8 cellular contexts compared by ENCODE assay signal in the genomic region with DNA sequence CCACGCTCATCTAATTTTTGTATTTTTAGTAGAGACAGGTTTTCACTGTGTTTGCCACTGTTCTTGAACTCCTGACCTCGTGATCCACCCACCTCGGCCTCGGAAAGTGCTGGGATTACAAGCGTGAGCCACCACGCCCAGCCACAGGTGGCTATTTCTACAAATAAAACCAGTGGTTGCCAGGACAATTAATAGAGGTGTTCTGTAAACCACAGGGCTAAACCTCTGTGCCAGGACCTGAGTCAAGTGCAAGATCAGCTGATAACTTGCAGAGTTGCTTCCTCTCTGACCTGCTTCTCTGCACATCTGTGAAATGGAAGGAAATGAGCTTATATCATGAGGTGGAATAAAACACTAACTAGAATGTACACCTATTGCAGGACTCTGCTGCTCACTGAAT.
DNase-seq lines count a peak whose midpoint lies in the region; ATAC-seq and TF ChIP-seq lines count a peak whose summit lies in the region.

No MANE protein-coding gene starts in this region.

- no peaks in the 10 kb centered on the region for H3K36me3 ChIP-seq in RWPE2 (ENCODE audit: low read depth)

- no peak overlapping the region for H3K4me3 ChIP-seq in GM12864 (ENCODE audit: low read depth, low read length)
- no peak overlapping the region for H3K4me3 ChIP-seq in RWPE2 (ENCODE audit: severe bottlenecking)
- no peak overlapping the region for H3K4me3 ChIP-seq in fibroblast of mammary gland (ENCODE audit: control insufficient read depth, low read depth, low read length)

- no peaks in the 10 kb centered on the region for H3K9me3 ChIP-seq in RWPE2 (ENCODE audit: severe bottlenecking)

- no peaks in the 10 kb centered on the region for H3K27me3 ChIP-seq in RWPE2 (ENCODE audit: insufficient read depth, poor library complexity, severe bottlenecking)

- H3K4me1 ChIP-seq in RWPE2 (ENCODE audit: insufficient read depth, poor library complexity, severe bottlenecking), result peaks cover 51% of the 10 kb centered on the region

- H3K27ac ChIP-seq in RWPE2 (ENCODE audit: poor library complexity, severe bottlenecking), result peak overlapping the region; percentile 79

- ATAC-seq in HG02759 (IDR thresholded peaks at IDR 0.05; ENCODE audit: unreplicated experiment) (peak; percentile 53), RWPE2 (ENCODE audit: low read depth) (peak; percentile 42)

- no peak for TF ChIP-seq CTCF in GM12864 (IDR thresholded peaks at IDR 0.05; ENCODE audit: low read depth, low read length, missing control alignments)
- TF ChIP-seq CTCF in RWPE2 (IDR thresholded peaks at IDR 0.05; ENCODE audit: poor library complexity, severe bottlenecking), result no peak
- TF ChIP-seq CTCF in fibroblast of mammary gland (conservative IDR thresholded peaks at IDR 0.05; ENCODE audit: control insufficient read depth, insufficient read depth, low read depth, low read length), result no peak

- DNase-seq in GM12864 (ENCODE audit: low read depth) (peak; percentile 47), RWPE2 (ENCODE audit: low spot score) (peak; percentile 74), fibroblast of mammary gland (ENCODE audit: low read depth) (peak; percentile 64), SIG-M5 treated with dmso at 0.1 percent for 504 hours (lab: John Stamatoyannopoulos, UW; ENCODE audit: unreplicated experiment) (no peak), HuH-7.5 (ENCODE audit: low spot score) (no peak), glomerular visceral epithelial cell (ENCODE audit: extremely low spot score) (no peak), cerebellar nuclear complex (lab: John Stamatoyannopoulos, UW) (no peak)

Comparison
In these comparisons a context has a peak if more than half of its experiments do, and no peak if none do; other contexts are left out.
1. DNase-seq: peak in GM12864 (single experiment), RWPE2 (single experiment) and fibroblast of mammary gland (single experiment); none in SIG-M5 treated with dmso at 0.1 percent for 504 hours (single experiment), HuH-7.5 (single experiment), glomerular visceral epithelial cell (single experiment) and cerebellar nuclear complex (0 of 2).